Comparison of ENCODE assay signal across 10 cellular contexts in the genomic region with DNA sequence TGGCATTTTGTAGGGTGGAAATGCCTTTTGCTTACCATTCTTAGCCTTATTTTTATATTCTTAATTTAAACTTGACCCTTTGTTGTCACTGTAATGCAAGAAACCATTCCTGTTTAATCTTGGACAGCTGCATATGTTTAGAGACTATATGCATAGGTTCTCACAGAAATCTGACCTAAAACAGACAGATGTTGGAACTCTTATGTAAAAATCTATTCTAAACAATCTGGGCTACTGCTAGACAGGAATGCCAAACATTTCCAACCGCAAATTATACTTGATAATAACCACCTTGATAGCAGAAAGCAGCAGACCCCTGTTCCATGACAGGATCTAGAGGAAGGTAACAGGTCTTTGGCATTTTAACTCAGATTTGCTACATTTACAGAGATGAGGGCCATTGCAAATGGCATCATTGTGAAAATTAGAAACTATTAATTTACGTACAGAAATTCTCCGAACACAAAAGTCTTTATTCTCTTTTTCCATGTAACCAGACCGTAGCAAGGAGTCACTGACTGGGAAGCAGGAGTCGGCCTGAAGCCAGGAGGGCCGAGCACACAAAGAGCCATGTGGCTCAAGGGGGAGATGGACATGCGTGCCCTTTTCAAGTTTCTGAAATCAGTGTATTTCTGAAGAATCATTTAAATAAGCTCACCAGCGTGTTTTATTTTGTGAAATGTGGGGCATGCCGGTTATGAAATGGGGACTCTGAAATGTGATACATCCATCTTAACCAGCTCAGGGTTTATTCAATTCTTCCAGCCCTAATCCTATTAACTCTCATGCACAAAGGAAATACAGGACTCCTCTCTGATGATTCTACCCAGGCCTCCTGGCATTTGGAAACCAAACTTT.
DNase-seq lines count a peak whose midpoint lies in the region; ATAC-seq, FAIRE-seq and TF ChIP-seq lines count a peak whose summit lies in the region.
"Had no signal": no experiment of that assay in that cellular context is flagged by ENCODE, and none has a peak within 500 bp of the region (broad histone marks: within the 10 kb centered on the region; RNA-seq: fewer than 3 reads in every experiment).

No MANE protein-coding gene starts in this region.

- H3K27me3 ChIP-seq in ectodermal cell (ENCODE audit: control insufficient read depth, insufficient read depth, low read length, poor library complexity, severe bottlenecking) (no peaks in the 10 kb centered on the region), muscle layer of colon (ENCODE audit: control insufficient read depth in 1 of 2, insufficient read depth in 2 of 2, low read length in 2 of 2) (no peaks in the 10 kb centered on the region), uterus (no peaks in the 10 kb centered on the region)

- no peak for TF ChIP-seq CTCF in uterus (IDR thresholded peaks at IDR 0.05)

- ATAC-seq in HG02623 (IDR thresholded peaks at IDR 0.05; ENCODE audit: unreplicated experiment): no peak

- FAIRE-seq in GM12891 (lab: Jason Lieb, UNC): no peak

- H3K36me3 ChIP-seq in ectodermal cell (ENCODE audit: control insufficient read depth, insufficient read depth, low read length): no peaks in the 10 kb centered on the region
- no peaks in the 10 kb centered on the region for H3K36me3 ChIP-seq in muscle layer of colon (ENCODE audit: insufficient read depth, low read length)
- no peaks in the 10 kb centered on the region for H3K36me3 ChIP-seq in uterus

- H3K4me1 ChIP-seq in ectodermal cell (ENCODE audit: control insufficient read depth, insufficient read depth, low read length) (peaks cover 32% of the 10 kb centered on the region), muscle layer of colon (ENCODE audit: insufficient read depth, low read length) (peaks cover 43% of the 10 kb centered on the region), uterus (peaks cover 19 to 23% of the 10 kb centered on the region in 2 donors)

- no peak overlapping the region for H3K4me3 ChIP-seq in ectodermal cell (ENCODE audit: insufficient read depth, low read depth, low read length)
- H3K4me3 ChIP-seq in muscle layer of colon (ENCODE audit: low read depth in 1 of 2, low read length in 2 of 2): peak overlapping the region in 1 of 2 donors; percentile 26
- no peak overlapping the region for H3K4me3 ChIP-seq in uterus

- WGBS in ectodermal cell, 2 experiments: 64 to 71% methylated on average over 8 to 9 of the region's 9 CpGs

- peak overlapping the region; percentile 44 for H3K27ac ChIP-seq in ectodermal cell (ENCODE audit: insufficient read depth, low read depth, low read length, poor library complexity, severe bottlenecking)
- H3K27ac ChIP-seq in muscle layer of colon (ENCODE audit: low read depth, low read length): peak overlapping the region; percentile 59
- peak overlapping the region; percentile 88 to 97 for H3K27ac ChIP-seq in uterus

- DNase-seq in NCI-H2171 treated with DMSO at 0.1 percent for 48 hours (lab: John Stamatoyannopoulos, UW): peak; percentile 39
- DNase-seq in NCI-H2171 (lab: John Stamatoyannopoulos, UW): no peak
- peak; percentile 54 to 62 for DNase-seq in uterus
- DNase-seq in GM12891 (ENCODE audit: insufficient read length, low spot score): no peak
- DNase-seq in AML-193 (lab: John Stamatoyannopoulos, UW): no peak
- DNase-seq: activated B cell treated with CpG ODN at 0.5 μM for 24 hours; effector memory CD4-positive, alpha-beta T cell had no signal

- intact Hi-C loops in uterus (cut with DNase I; ENCODE audit: low total_unique reads): loop anchor here (10.0 kb wide), 1 partner anchor 51 kb away; no protein-coding TSS in a partner anchor

- H3K9me3 ChIP-seq in ectodermal cell (ENCODE audit: control insufficient read depth, low read length): no peaks in the 10 kb centered on the region
- H3K9me3 ChIP-seq in muscle layer of colon (ENCODE audit: low read length): no peaks in the 10 kb centered on the region
- H3K9me3 ChIP-seq in uterus: no peaks in the 10 kb centered on the region

- no peak for TF ChIP-seq POLR2A in uterus (IDR thresholded peaks at IDR 0.05)
- TF ChIP-seq POLR2A in GM12891 (IDR thresholded peaks at IDR 0.05; ENCODE audit: low read depth, low read length): no peak

- H3K9ac ChIP-seq in muscle layer of colon (ENCODE audit: low read length): peak overlapping the region; percentile 21

TF ChIP-seq in GM12891, 5 proteins besides CTCF, POLR2A, EP300 and RAD21:
- no peak for TF ChIP-seq SPI1 (IDR thresholded peaks at IDR 0.05; ENCODE audit: low read depth, low read length)
- TF ChIP-seq POU2F2 (IDR thresholded peaks at IDR 0.05; ENCODE audit: low read depth, low read length): no peak
- no peak for TF ChIP-seq TAF1 (IDR thresholded peaks at IDR 0.05; ENCODE audit: low read depth, low read length)
- no peak for TF ChIP-seq PAX5 (IDR thresholded peaks at IDR 0.05; ENCODE audit: insufficient read depth, low read length, severe bottlenecking)
- no peak for TF ChIP-seq POLR2AphosphoS5 (IDR thresholded peaks at IDR 0.05; ENCODE audit: low read depth, low read length)

Comparison
In these comparisons a context has a peak if more than half of its experiments do, and no peak if none do; other contexts are left out.
1. DNase-seq: peak in NCI-H2171 treated with DMSO at 0.1 percent for 48 hours (single experiment) and uterus (2 of 2); none in NCI-H2171 (single experiment), GM12891 (single experiment) and AML-193 (0 of 2).
2. Peak in every context shown above with its lines, with median percentiles within 50 percentile points of each other: H3K27ac ChIP-seq.